ENCODE assay signal across 1 cellular context in genomic region chr17:78727476-78728229, GRCh38.
TF ChIP-seq lines count a peak whose summit lies in the region.

No MANE protein-coding gene starts in this region.

TF ChIP-seq in HepG2, 621 proteins besides CTCF, POLR2A, EP300 and RAD21:
- peak; percentile 11; the same call in 1 of the 2 replicates for TF ChIP-seq ZNF687 (CRISPR knock-in tag; IDR thresholded peaks at IDR 0.05)
- TF ChIP-seq HIVEP1 (CRISPR knock-in tag; IDR thresholded peaks at IDR 0.05) = peak; percentile 32; the same call in 1 of the 2 replicates
- TF ChIP-seq IKZF1 (IDR thresholded peaks at IDR 0.05) = no peak
